In genomic region chr9:99137225-99137624, GRCh38 we compare ENCODE assay signal across 1 cellular context.
TF ChIP-seq lines count a peak whose summit lies in the region.

No MANE protein-coding gene starts in this region.

TF ChIP-seq in GM23338, 12 proteins besides CTCF, POLR2A, EP300 and RAD21:
- TF ChIP-seq EZH2 (IDR thresholded peaks at IDR 0.05; ENCODE audit: low read depth, unreplicated experiment) (no peak), ZNF114 (CRISPR knock-in tag; IDR thresholded peaks at IDR 0.05) (no peak), STAT1 (IDR thresholded peaks at IDR 0.05; ENCODE audit: unreplicated experiment) (no peak), EZH2phosphoT487 (IDR thresholded peaks at IDR 0.05; ENCODE audit: unreplicated experiment) (no peak), ETS1 (IDR thresholded peaks at IDR 0.05) (no peak), CREB1 (CRISPR knock-in tag; IDR thresholded peaks at IDR 0.05; ENCODE audit: low read depth) (no peak), POLR2AphosphoS5 (IDR thresholded peaks at IDR 0.05; ENCODE audit: low read depth) (no peak), NANOG (IDR thresholded peaks at IDR 0.05; ENCODE audit: borderline replicate concordance) (no peak)
